2 cellular contexts compared by ENCODE assay signal in the genomic region with DNA sequence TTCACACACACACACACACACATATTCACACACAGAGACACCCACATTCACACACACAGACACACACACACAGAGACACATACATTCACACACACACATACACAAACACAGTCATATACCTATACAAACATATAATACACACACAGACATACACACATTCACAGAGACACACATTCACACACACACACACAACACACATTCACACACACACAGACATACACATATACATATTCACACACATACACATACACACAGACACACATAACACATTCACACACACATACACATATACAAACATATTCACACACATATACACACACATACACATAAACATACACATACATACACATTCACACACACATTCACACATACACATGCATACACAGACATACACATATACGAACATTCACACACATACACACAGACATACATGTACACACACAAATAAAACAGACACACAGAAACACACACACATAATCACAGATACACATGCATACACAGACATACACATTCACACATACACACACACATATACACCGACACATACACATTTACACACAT.
A peak's percentile ranks its signal among the peaks of the same experiment; 100 is the strongest.
TF ChIP-seq lines count a peak whose summit lies in the region.

No MANE protein-coding gene starts in this region.

TF ChIP-seq in IMR-90, 13 proteins besides CTCF, POLR2A, EP300 and RAD21:
- TF ChIP-seq CEBPB (IDR thresholded peaks at IDR 0.05; ENCODE audit: low read depth, low read length): no peak
- TF ChIP-seq RCOR1 (IDR thresholded peaks at IDR 0.05; ENCODE audit: insufficient replicate concordance, low read length): no peak
- TF ChIP-seq NFE2L2 (IDR thresholded peaks at IDR 0.05; ENCODE audit: low read depth, low read length): no peak
- TF ChIP-seq ELK1 (IDR thresholded peaks at IDR 0.05; ENCODE audit: borderline replicate concordance, low read depth, low read length): no peak
- no peak for TF ChIP-seq RFX5 (IDR thresholded peaks at IDR 0.05; ENCODE audit: low read depth, low read length)
- no peak for TF ChIP-seq MXI1 (IDR thresholded peaks at IDR 0.05; ENCODE audit: borderline replicate concordance, low read depth, low read length)
- TF ChIP-seq MAFK (IDR thresholded peaks at IDR 0.05; ENCODE audit: low read depth, low read length): no peak
- TF ChIP-seq, protein P1, sequence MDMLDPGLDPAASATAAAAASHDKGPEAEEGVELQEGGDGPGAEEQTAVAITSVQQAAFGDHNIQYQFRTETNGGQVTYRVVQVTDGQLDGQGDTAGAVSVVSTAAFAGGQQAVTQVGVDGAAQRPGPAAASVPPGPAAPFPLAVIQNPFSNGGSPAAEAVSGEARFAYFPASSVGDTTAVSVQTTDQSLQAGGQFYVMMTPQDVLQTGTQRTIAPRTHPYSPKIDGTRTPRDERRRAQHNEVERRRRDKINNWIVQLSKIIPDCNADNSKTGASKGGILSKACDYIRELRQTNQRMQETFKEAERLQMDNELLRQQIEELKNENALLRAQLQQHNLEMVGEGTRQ (IDR thresholded peaks at IDR 0.05; ENCODE audit: low read depth, low read length): no peak
- TF ChIP-seq MAZ (IDR thresholded peaks at IDR 0.05; ENCODE audit: borderline replicate concordance, low read depth, low read length): no peak
- no peak for TF ChIP-seq CHD1 (IDR thresholded peaks at IDR 0.05; ENCODE audit: low read depth, low read length)
- no peak for TF ChIP-seq BHLHE40 (IDR thresholded peaks at IDR 0.05; ENCODE audit: low read depth, low read length)
- no peak for TF ChIP-seq FOS (IDR thresholded peaks at IDR 0.05; ENCODE audit: low read depth, low read length)
- TF ChIP-seq SMC3 (IDR thresholded peaks at IDR 0.05; ENCODE audit: low read depth, low read length): no peak

TF ChIP-seq in K562, 482 proteins besides CTCF, POLR2A, EP300 and RAD21 (continues in another document):
- TF ChIP-seq ZNF134 (CRISPR knock-in tag; conservative IDR thresholded peaks at IDR 0.05) (no peak), ZEB2 (IDR thresholded peaks at IDR 0.05) (0 out of 2 replicates have a peak, but pooled peaks have one; percentile 21), LARP7 (IDR thresholded peaks at IDR 0.05) (peak; percentile 83; the same call in 1 of the 2 replicates), HNRNPK (IDR thresholded peaks at IDR 0.05; ENCODE audit: low read depth, low read length, poor library complexity, severe bottlenecking) (no peak), ESRRA (IDR thresholded peaks at IDR 0.05; ENCODE audit: borderline replicate concordance, low read depth) (no peak), ILK (tag; IDR thresholded peaks at IDR 0.05; ENCODE audit: borderline replicate concordance, low read depth) (no peak), ELK1 (CRISPR knock-in tag; IDR thresholded peaks at IDR 0.05) (no peak), NR1H2 (CRISPR knock-in tag; IDR thresholded peaks at IDR 0.05) (no peak), SP1 (CRISPR knock-in tag; IDR thresholded peaks at IDR 0.05) (no peak), GATAD2A (IDR thresholded peaks at IDR 0.05) (no peak), ZNF347 (CRISPR knock-in tag; IDR thresholded peaks at IDR 0.05; ENCODE audit: low read depth) (no peak), SMARCA4 (IDR thresholded peaks at IDR 0.05) (0 out of 2 replicates have a peak, but pooled peaks have one; percentile 24), NKRF (IDR thresholded peaks at IDR 0.05; ENCODE audit: borderline replicate concordance) (peak; percentile 72), CHD7 (IDR thresholded peaks at IDR 0.05; ENCODE audit: low read depth, low read length) (no peak), TAF9B (IDR thresholded peaks at IDR 0.05; ENCODE audit: partially characterized antibody) (no peak), ATF1 (CRISPR knock-in tag; IDR thresholded peaks at IDR 0.05) (no peak), ATF1 (tag; IDR thresholded peaks at IDR 0.05) (no peak), FOS (IDR thresholded peaks at IDR 0.05; ENCODE audit: extremely low read depth, insufficient read length) (no peak), SMAD1 (IDR thresholded peaks at IDR 0.05; ENCODE audit: low read depth, low read length, partially characterized antibody) (no peak), CC2D1A (IDR thresholded peaks at IDR 0.05) (0 out of 2 replicates have a peak, but pooled peaks have one; percentile 12), XRCC3 (IDR thresholded peaks at IDR 0.05) (no peak)
- TF ChIP-seq, protein P2, sequence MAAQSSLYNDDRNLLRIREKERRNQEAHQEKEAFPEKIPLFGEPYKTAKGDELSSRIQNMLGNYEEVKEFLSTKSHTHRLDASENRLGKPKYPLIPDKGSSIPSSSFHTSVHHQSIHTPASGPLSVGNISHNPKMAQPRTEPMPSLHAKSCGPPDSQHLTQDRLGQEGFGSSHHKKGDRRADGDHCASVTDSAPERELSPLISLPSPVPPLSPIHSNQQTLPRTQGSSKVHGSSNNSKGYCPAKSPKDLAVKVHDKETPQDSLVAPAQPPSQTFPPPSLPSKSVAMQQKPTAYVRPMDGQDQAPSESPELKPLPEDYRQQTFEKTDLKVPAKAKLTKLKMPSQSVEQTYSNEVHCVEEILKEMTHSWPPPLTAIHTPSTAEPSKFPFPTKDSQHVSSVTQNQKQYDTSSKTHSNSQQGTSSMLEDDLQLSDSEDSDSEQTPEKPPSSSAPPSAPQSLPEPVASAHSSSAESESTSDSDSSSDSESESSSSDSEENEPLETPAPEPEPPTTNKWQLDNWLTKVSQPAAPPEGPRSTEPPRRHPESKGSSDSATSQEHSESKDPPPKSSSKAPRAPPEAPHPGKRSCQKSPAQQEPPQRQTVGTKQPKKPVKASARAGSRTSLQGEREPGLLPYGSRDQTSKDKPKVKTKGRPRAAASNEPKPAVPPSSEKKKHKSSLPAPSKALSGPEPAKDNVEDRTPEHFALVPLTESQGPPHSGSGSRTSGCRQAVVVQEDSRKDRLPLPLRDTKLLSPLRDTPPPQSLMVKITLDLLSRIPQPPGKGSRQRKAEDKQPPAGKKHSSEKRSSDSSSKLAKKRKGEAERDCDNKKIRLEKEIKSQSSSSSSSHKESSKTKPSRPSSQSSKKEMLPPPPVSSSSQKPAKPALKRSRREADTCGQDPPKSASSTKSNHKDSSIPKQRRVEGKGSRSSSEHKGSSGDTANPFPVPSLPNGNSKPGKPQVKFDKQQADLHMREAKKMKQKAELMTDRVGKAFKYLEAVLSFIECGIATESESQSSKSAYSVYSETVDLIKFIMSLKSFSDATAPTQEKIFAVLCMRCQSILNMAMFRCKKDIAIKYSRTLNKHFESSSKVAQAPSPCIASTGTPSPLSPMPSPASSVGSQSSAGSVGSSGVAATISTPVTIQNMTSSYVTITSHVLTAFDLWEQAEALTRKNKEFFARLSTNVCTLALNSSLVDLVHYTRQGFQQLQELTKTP (IDR thresholded peaks at IDR 0.05; ENCODE audit: low read depth in 1 of 2, partially characterized antibody in 2 of 2): peak in 1 of 2 experiments; percentile 15
- TF ChIP-seq, protein P3, sequence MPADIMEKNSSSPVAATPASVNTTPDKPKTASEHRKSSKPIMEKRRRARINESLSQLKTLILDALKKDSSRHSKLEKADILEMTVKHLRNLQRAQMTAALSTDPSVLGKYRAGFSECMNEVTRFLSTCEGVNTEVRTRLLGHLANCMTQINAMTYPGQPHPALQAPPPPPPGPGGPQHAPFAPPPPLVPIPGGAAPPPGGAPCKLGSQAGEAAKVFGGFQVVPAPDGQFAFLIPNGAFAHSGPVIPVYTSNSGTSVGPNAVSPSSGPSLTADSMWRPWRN (IDR thresholded peaks at IDR 0.05; ENCODE audit: low read depth): no peak
